Comparison of ENCODE assay signal across 8 cellular contexts in genomic region chr14:75654127-75654732, GRCh38. TPM values are rescaled to one million over a fixed set of nuclear protein-coding genes. Genes with fewer than 3 reads are reported as not detected.
DNase-seq lines count a peak whose midpoint lies in the region; ATAC-seq and TF ChIP-seq lines count a peak whose summit lies in the region.

No MANE protein-coding gene starts in this region.

- ATAC-seq in left lung: peak; percentile 95
- ATAC-seq in GM18498 (IDR thresholded peaks at IDR 0.05; ENCODE audit: unreplicated experiment): no peak

- H3K4me3 ChIP-seq in left lung: no peak overlapping the region

- peak; percentile 98 for TF ChIP-seq CTCF in HFFc6 (IDR thresholded peaks at IDR 0.05)
- peak; percentile 94 to 97 for TF ChIP-seq CTCF in left lung (IDR thresholded peaks at IDR 0.05)

- no peak overlapping the region for H3K27ac Mint-ChIP-seq in HFFc6

- peaks cover 10% of the 10 kb centered on the region for H3K4me1 Mint-ChIP-seq in HFFc6 (ENCODE audit: low read depth)

- H3K9me3 Mint-ChIP-seq in HFFc6: no peaks in the 10 kb centered on the region

- no peak overlapping the region for H3K27ac ChIP-seq in left lung

- H3K4me1 ChIP-seq in left lung: peaks cover 0 to 14% of the 10 kb centered on the region in 2 donors

- H3K36me3 ChIP-seq in left lung: peaks cover 0 to 73% of the 10 kb centered on the region in 2 donors

- no peaks in the 10 kb centered on the region for H3K9me3 ChIP-seq in left lung

- peak; percentile 65 for DNase-seq in EL
- DNase-seq in HFFc6: peak; percentile 41
- DNase-seq in NCI-H2227 (lab: John Stamatoyannopoulos, UW; ENCODE audit: unreplicated experiment): peak; percentile 75
- DNase-seq in activated CD4-positive, alpha-beta T cell treated with anti-CD3 and anti-CD28 coated beads for 24 hours (ENCODE audit: low read depth in 2 of 2): peak; percentile 78 to 79
- peak; percentile 76 for DNase-seq in cerebellum (ENCODE audit: low spot score)
- DNase-seq in left lung: peak; percentile 73 to 86
- DNase-seq in stimulated activated CD4-positive, alpha-beta T cell treated with anti-CD3 and anti-CD28 coated beads, TNF-alpha, amount 100 ng/mL, for 24 hours (ENCODE audit: low read depth in 3 of 3): peak; percentile 76 to 81 (median 76)

- no peaks in the 10 kb centered on the region for H3K27me3 Mint-ChIP-seq in HFFc6 (ENCODE audit: insufficient read depth)

- H3K4me3 Mint-ChIP-seq in HFFc6: no peak overlapping the region

- H3K36me3 Mint-ChIP-seq in HFFc6 (ENCODE audit: low read depth): peaks cover 16% of the 10 kb centered on the region

- no peaks in the 10 kb centered on the region for H3K27me3 ChIP-seq in left lung

- intact Hi-C loops in left lung (cut with DNase I): loop anchor here in 1 of 2 donors (2.0 kb wide), 1 partner anchor 77 kb away; no protein-coding TSS in a partner anchor

RNA-seq across cellular contexts. Expression of gene ERG28, which starts 6.4 kb away (rescaled TPM):
- 10 to 100 TPM; 14.1 to 18.2 (median 15.6) TPM for total RNA-seq in HFFc6 (2021; fragmentation: NEBNext Ultra II Directional; extraction: Animal tissue kit (Norgen Biotek cat#: 25700))
- 8.7 TPM for total RNA-seq in cerebellum
- 10 to 100 TPM; 29.1 to 44.5 TPM for total RNA-seq in left lung

RNA-seq across cellular contexts. Expression of gene TTLL5, which starts 6.8 kb away (rescaled TPM):
- 10 to 100 TPM; 22.0 to 28.9 (median 25.0) TPM for total RNA-seq in HFFc6 (2021; fragmentation: NEBNext Ultra II Directional; extraction: Animal tissue kit (Norgen Biotek cat#: 25700))
- total RNA-seq in cerebellum (80.8 TPM), left lung (10 to 100 TPM; 30.8 to 33.7 TPM)
